Comparison of ENCODE assay signal across 18 cellular contexts in the genomic region with DNA sequence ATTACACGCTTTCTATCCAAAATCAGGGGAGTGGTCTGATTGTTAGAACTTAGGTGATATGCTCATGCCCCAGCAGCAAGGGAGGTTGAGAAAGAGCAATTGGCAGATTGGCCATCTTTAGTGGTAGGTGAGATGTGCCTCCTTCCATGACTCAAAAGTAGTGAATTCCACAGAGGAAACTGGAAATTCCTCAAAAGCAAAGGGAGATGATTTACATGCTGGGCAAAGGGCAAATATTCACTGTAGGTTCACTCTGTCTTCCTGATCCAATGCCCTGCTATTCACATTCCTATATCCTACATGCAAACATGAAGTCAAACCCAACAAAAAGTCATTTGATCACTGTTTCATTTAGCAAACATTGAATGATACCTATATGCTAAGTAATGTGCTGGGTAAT.
A peak's percentile ranks its signal among the peaks of the same experiment; 100 is the strongest.
DNase-seq lines count a peak whose midpoint lies in the region; ATAC-seq, FAIRE-seq and TF ChIP-seq lines count a peak whose summit lies in the region.
"Had no signal": no experiment of that assay in that cellular context is flagged by ENCODE, and none has a peak within 500 bp of the region (broad histone marks: within the 10 kb centered on the region; RNA-seq: fewer than 3 reads in every experiment).

No MANE protein-coding gene starts in this region.

- H3K36me3 ChIP-seq in SK-N-SH (replicated peaks in 1 of 2; ENCODE audit: control insufficient read depth in 1 of 2, insufficient read depth in 2 of 2, low read length in 1 of 2) (no peaks in the 10 kb centered on the region), mucosa of descending colon (ENCODE audit: low read depth) (no peaks in the 10 kb centered on the region), testis (ENCODE audit: low read depth, missing control alignments) (no peaks in the 10 kb centered on the region)
- H3K36me3 ChIP-seq: BLaER1 had no signal

- peak; percentile 15 for FAIRE-seq in RCC 7860 (lab: Jason Lieb, UNC)
- FAIRE-seq: G401.6, GM12891 had no signal

- no peak for TF ChIP-seq RAD21 in SK-N-SH (IDR thresholded peaks at IDR 0.05; ENCODE audit: low read length)

- H3K9ac ChIP-seq in SK-N-SH: no peak overlapping the region
- H3K9ac ChIP-seq: BLaER1 had no signal

- no peaks in the 10 kb centered on the region; a peak in 1 of 4 replicates for H3K4me1 ChIP-seq in SK-N-SH (ENCODE audit: control insufficient read depth in 1 of 2, insufficient read depth in 2 of 2, low read depth in 1 of 2, low read length in 1 of 2)
- H3K4me1 ChIP-seq in mucosa of descending colon (ENCODE audit: low read depth): peaks cover 2% of the 10 kb centered on the region
- no peaks in the 10 kb centered on the region for H3K4me1 ChIP-seq in testis
- H3K4me1 ChIP-seq: BLaER1 had no signal

- no peak for TF ChIP-seq CTCF in SK-N-SH (IDR thresholded peaks at IDR 0.05)
- no peak for TF ChIP-seq CTCF in mucosa of descending colon (IDR thresholded peaks at IDR 0.05)
- no peak for TF ChIP-seq CTCF in testis (IDR thresholded peaks at IDR 0.05)

- CTCF ChIA-PET in SK-N-SH (lab: Yijun Ruan, JAX): no interaction called here

- intact Hi-C loops in mucosa of descending colon (cut with DNase I, micrococcal nuclease): no loop called here
- intact Hi-C loops in testis (cut with DNase I; ENCODE audit: low total_unique reads): no loop called here

- H4K20me1 ChIP-seq in SK-N-SH (ENCODE audit: insufficient read depth): no peaks in the 10 kb centered on the region
- H4K20me1 ChIP-seq: BLaER1 had no signal

- no peak for TF ChIP-seq POLR2A in testis (IDR thresholded peaks at IDR 0.05)

- no peaks in the 10 kb centered on the region for H3K9me3 ChIP-seq in SK-N-SH
- H3K9me3 ChIP-seq in mucosa of descending colon: no peaks in the 10 kb centered on the region
- no peaks in the 10 kb centered on the region for H3K9me3 ChIP-seq in testis
- H3K9me3 ChIP-seq: BLaER1 had no signal

- POLR2A ChIA-PET in SK-N-SH (lab: Yijun Ruan, JAX): no interaction called here

- H3K27ac ChIP-seq in SK-N-SH (ENCODE audit: low read depth in 2 of 2, low read length in 1 of 2) (no peak overlapping the region), testis (no peak overlapping the region)
- H3K27ac ChIP-seq: 22Rv1, BLaER1 had no signal

- TF ChIP-seq EP300 in SK-N-SH (IDR thresholded peaks at IDR 0.05; ENCODE audit: borderline replicate concordance in 1 of 2, low read depth in 1 of 2, low read length in 1 of 2): no peak

- no peak overlapping the region for H3K4me2 ChIP-seq in SK-N-SH
- H3K4me2 ChIP-seq: BLaER1 had no signal

- H2AFZ ChIP-seq in SK-N-SH (ENCODE audit: low read depth): no peak overlapping the region

- DNase-seq in SK-N-SH (no peak), RCC 7860 (ENCODE audit: low spot score) (peak; percentile 56), glomerular visceral epithelial cell (ENCODE audit: extremely low spot score) (peak; percentile 23), mucosa of descending colon (no peak), NCI-H2196 treated with DMSO at 0.1 percent for 48 hours (lab: John Stamatoyannopoulos, UW; ENCODE audit: unreplicated experiment) (no peak), testis (no peak)
- DNase-seq: AML-193; CD4-positive, CD25-positive, alpha-beta regulatory T cell; DMS79; GOT3; H9; IMR-90 had no signal

- H3K9me2 ChIP-seq in SK-N-SH: no peaks in the 10 kb centered on the region

- 100% methylated on average over 1 of the region's 1 CpG for WGBS in SK-N-SH (ENCODE audit: low lambda C conversion rate)
- 100% methylated on average over 1 of the region's 1 CpG for WGBS in testis, 2 donors

- H3F3A ChIP-seq in SK-N-SH (replicated peaks; ENCODE audit: insufficient read depth): peaks cover 3% of the 10 kb centered on the region

- H3K79me2 ChIP-seq in SK-N-SH (ENCODE audit: insufficient read depth): no peaks in the 10 kb centered on the region

- H3K4me3 ChIP-seq in SK-N-SH (ENCODE audit: low read depth in 2 of 2, low read length in 1 of 2) (no peak overlapping the region), mucosa of descending colon (no peak overlapping the region), testis (no peak overlapping the region)
- H3K4me3 ChIP-seq: BLaER1 had no signal

- H3K27me3 ChIP-seq in SK-N-SH (ENCODE audit: insufficient read depth): no peaks in the 10 kb centered on the region
- no peaks in the 10 kb centered on the region for H3K27me3 ChIP-seq in testis
- H3K27me3 ChIP-seq: BLaER1 had no signal

- ATAC-seq in SK-N-SH treated with all-trans-retinoic acid at 6 μM for 48 hours: no peak
- peak; percentile 44 for ATAC-seq in mucosa of descending colon
- ATAC-seq in GM19455 (IDR thresholded peaks at IDR 0.05; ENCODE audit: unreplicated experiment): no peak

TF ChIP-seq in SK-N-SH, 30 proteins besides CTCF, POLR2A, EP300 and RAD21:
- TF ChIP-seq MXI1 (IDR thresholded peaks at IDR 0.05; ENCODE audit: low read depth, low read length) (no peak), FOSL2 (IDR thresholded peaks at IDR 0.05; ENCODE audit: borderline replicate concordance, low read depth) (0 out of 2 replicates have a peak, but pooled peaks have one; percentile 9)
- TF ChIP-seq, protein P1, sequence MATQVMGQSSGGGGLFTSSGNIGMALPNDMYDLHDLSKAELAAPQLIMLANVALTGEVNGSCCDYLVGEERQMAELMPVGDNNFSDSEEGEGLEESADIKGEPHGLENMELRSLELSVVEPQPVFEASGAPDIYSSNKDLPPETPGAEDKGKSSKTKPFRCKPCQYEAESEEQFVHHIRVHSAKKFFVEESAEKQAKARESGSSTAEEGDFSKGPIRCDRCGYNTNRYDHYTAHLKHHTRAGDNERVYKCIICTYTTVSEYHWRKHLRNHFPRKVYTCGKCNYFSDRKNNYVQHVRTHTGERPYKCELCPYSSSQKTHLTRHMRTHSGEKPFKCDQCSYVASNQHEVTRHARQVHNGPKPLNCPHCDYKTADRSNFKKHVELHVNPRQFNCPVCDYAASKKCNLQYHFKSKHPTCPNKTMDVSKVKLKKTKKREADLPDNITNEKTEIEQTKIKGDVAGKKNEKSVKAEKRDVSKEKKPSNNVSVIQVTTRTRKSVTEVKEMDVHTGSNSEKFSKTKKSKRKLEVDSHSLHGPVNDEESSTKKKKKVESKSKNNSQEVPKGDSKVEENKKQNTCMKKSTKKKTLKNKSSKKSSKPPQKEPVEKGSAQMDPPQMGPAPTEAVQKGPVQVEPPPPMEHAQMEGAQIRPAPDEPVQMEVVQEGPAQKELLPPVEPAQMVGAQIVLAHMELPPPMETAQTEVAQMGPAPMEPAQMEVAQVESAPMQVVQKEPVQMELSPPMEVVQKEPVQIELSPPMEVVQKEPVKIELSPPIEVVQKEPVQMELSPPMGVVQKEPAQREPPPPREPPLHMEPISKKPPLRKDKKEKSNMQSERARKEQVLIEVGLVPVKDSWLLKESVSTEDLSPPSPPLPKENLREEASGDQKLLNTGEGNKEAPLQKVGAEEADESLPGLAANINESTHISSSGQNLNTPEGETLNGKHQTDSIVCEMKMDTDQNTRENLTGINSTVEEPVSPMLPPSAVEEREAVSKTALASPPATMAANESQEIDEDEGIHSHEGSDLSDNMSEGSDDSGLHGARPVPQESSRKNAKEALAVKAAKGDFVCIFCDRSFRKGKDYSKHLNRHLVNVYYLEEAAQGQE (IDR thresholded peaks at IDR 0.05; ENCODE audit: low read depth, low read length): no peak
- TF ChIP-seq, protein P2, sequence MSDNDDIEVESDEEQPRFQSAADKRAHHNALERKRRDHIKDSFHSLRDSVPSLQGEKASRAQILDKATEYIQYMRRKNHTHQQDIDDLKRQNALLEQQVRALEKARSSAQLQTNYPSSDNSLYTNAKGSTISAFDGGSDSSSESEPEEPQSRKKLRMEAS (IDR thresholded peaks at IDR 0.05; ENCODE audit: low read depth): no peak

TF ChIP-seq in SK-N-SH treated with all-trans-retinoic acid at 6 μM for 48 hours, 23 proteins besides CTCF, POLR2A, EP300 and RAD21 (continues in another document):
- TF ChIP-seq ZNF70 (CRISPR knock-in tag; IDR thresholded peaks at IDR 0.05): no peak
- no peak for TF ChIP-seq PPARA (CRISPR knock-in tag; IDR thresholded peaks at IDR 0.05; ENCODE audit: borderline replicate concordance)
- no peak for TF ChIP-seq CSDC2 (CRISPR knock-in tag; IDR thresholded peaks at IDR 0.05)
- TF ChIP-seq TCF4 (CRISPR knock-in tag; IDR thresholded peaks at IDR 0.05; ENCODE audit: borderline replicate concordance): no peak
- TF ChIP-seq ESRRG (CRISPR knock-in tag; IDR thresholded peaks at IDR 0.05): no peak
- TF ChIP-seq ZFP30 (CRISPR knock-in tag; IDR thresholded peaks at IDR 0.05): no peak
- no peak for TF ChIP-seq ZFP3 (CRISPR knock-in tag; IDR thresholded peaks at IDR 0.05)
- no peak for TF ChIP-seq SNAI2 (CRISPR knock-in tag; IDR thresholded peaks at IDR 0.05)
- TF ChIP-seq TSHZ2 (CRISPR knock-in tag; IDR thresholded peaks at IDR 0.05): no peak
- TF ChIP-seq OSR1 (CRISPR knock-in tag; IDR thresholded peaks at IDR 0.05): no peak

Comparison
In these comparisons a context has a peak if more than half of its experiments do, and no peak if none do; other contexts are left out.
1. DNase-seq: peak in RCC 7860 (single experiment) and glomerular visceral epithelial cell (single experiment); none in SK-N-SH (single experiment), mucosa of descending colon (0 of 3), NCI-H2196 treated with DMSO at 0.1 percent for 48 hours (single experiment) and testis (single experiment).